Comparison of ENCODE assay signal across 27 cellular contexts in the genomic region with DNA sequence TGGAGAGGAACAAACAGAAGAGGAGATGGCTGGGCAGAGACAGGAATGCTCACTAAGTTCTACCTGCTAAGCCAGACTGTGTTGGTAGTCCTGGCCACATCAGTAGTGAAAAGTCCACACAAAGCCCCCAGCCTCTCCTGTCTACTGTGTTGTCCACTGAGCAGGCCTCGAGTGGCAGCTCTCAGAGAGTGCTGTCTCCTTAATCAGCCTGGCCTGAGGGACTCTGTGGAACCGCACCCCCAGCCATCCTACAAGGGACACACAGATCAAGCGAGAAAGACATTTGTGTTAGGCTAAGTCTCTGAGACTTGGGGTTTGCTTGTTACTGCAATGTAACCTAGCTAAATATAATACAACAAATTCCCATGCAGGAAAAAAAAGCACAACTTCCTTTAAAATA.
DNase-seq lines count a peak whose midpoint lies in the region; ATAC-seq, FAIRE-seq and TF ChIP-seq lines count a peak whose summit lies in the region.
"Had no signal": no experiment of that assay in that cellular context is flagged by ENCODE, and none has a peak within 500 bp of the region (broad histone marks: within the 10 kb centered on the region; RNA-seq: fewer than 3 reads in every experiment).

No MANE protein-coding gene starts in this region.

- H3K27ac ChIP-seq in right atrium auricular region (peak overlapping the region; percentile 62 to 68), gastroesophageal sphincter (peak overlapping the region; percentile 32 to 97 (median 66)), gastrocnemius medialis (peak overlapping the region; percentile 13 to 95 (median 50)), kidney (ENCODE audit: low read depth in 2 of 2, low read length in 2 of 2) (no peak overlapping the region)
- H3K27ac ChIP-seq: BLaER1, KMS-11, SJCRH30 had no signal

- WGBS in gastroesophageal sphincter (ENCODE audit: low coverage in 1 of 2), 2 donors = 60 to 92% methylated on average over 1 to 2 of the region's 3 CpGs

- ATAC-seq in left ventricle myocardium superior = no peak
- ATAC-seq in gastroesophageal sphincter = no peak
- no peak for ATAC-seq in gastrocnemius medialis
- no peak for ATAC-seq in HG03354 (IDR thresholded peaks at IDR 0.05; ENCODE audit: poor library complexity, severe bottlenecking, unreplicated experiment)
- ATAC-seq in HG02763 (IDR thresholded peaks at IDR 0.05; ENCODE audit: unreplicated experiment) = no peak
- ATAC-seq: activated CD8-positive, alpha-beta T cell treated with anti-CD3 and anti-CD28 coated beads, Interleukin-2, amount 10 ng/mL, durations not matched to agents 7 days and 5 days; effector memory CD8-positive, alpha-beta T cell; esophagus mucosa; stimulated activated effector memory CD8-positive, alpha-beta T cell treated with anti-CD3 and anti-CD28 coated beads, Interleukin-12 subunit alpha, Interleukin-12 subunit beta, amount 100 ng/mL, for 72 hours; T-cell had no signal

- no peaks in the 10 kb centered on the region for H3K9me3 ChIP-seq in right atrium auricular region
- no peaks in the 10 kb centered on the region for H3K9me3 ChIP-seq in gastroesophageal sphincter
- no peaks in the 10 kb centered on the region for H3K9me3 ChIP-seq in gastrocnemius medialis
- no peaks in the 10 kb centered on the region for H3K9me3 ChIP-seq in kidney (ENCODE audit: control insufficient read depth in 1 of 2, low read length in 2 of 2)
- H3K9me3 ChIP-seq: BLaER1, Peyer's patch, SJCRH30 had no signal

- no peak for FAIRE-seq in kidney (lab: Jason Lieb, UNC)
- FAIRE-seq: colon, GM12891 had no signal

- no peak for TF ChIP-seq POLR2A in gastroesophageal sphincter (IDR thresholded peaks at IDR 0.05)
- TF ChIP-seq POLR2A in gastrocnemius medialis (IDR thresholded peaks at IDR 0.05) = no peak

- no peak for TF ChIP-seq EP300 in gastroesophageal sphincter (IDR thresholded peaks at IDR 0.05)

- H3K27me3 ChIP-seq in right atrium auricular region (no peaks in the 10 kb centered on the region), gastroesophageal sphincter (no peaks in the 10 kb centered on the region), gastrocnemius medialis (no peaks in the 10 kb centered on the region)
- H3K27me3 ChIP-seq: BLaER1, Peyer's patch, SJCRH30 had no signal

- DNase-seq in right atrium auricular region (ENCODE audit: low spot score) (no peak), left ventricle myocardium superior (no peak), gastrocnemius medialis (no peak), kidney (no peak)
- no peak for DNase-seq in stimulated activated CD4-positive, alpha-beta T cell treated with anti-CD3 and anti-CD28 coated beads, Interleukin-4, amount 100 ng/mL, for 1 hour
- DNase-seq: ACHN; activated CD4-positive, CD25-positive, alpha-beta regulatory T cell treated with anti-CD3 and anti-CD28 coated beads, Interleukin-2, amount 50 U/mL, for 72 hours; activated CD8-positive, alpha-beta T cell treated with anti-CD3 and anti-CD28 coated beads, Interleukin-2, amount 10 ng/mL, durations not matched to agents 7 days and 5 days; activated effector memory CD4-positive, alpha-beta T cell treated with Interleukin-2 at 50 U/mL for 16 hours; activated T-cell treated with anti-CD3 and anti-CD28 coated beads for 4 hours; effector memory CD8-positive, alpha-beta T cell; NCI-H146; NCI-H2171; NCI-H510A treated with DMSO at 0.1 percent for 48 hours; NK-92 treated with Interleukin-12 subunit alpha and Interleukin-12 subunit beta, amount 100 ng/mL, for 24 hours; SJCRH30; T-cell had no signal

- H3K9ac ChIP-seq in kidney (ENCODE audit: low read length in 2 of 2) = no peak overlapping the region
- H3K9ac ChIP-seq: BLaER1, KMS-11 had no signal

- TF ChIP-seq CTCF in right atrium auricular region (IDR thresholded peaks at IDR 0.05) (no peak), gastroesophageal sphincter (IDR thresholded peaks at IDR 0.05) (no peak), gastrocnemius medialis (IDR thresholded peaks at IDR 0.05 in 4 of 5, conservative IDR thresholded peaks at IDR 0.05 in 1 of 5) (no peak), kidney (IDR thresholded peaks at IDR 0.05; ENCODE audit: borderline replicate concordance, extremely low read depth, insufficient read depth) (no peak)

- H3K36me3 ChIP-seq in right atrium auricular region (no peaks in the 10 kb centered on the region), gastroesophageal sphincter (no peaks in the 10 kb centered on the region), gastrocnemius medialis (no peaks in the 10 kb centered on the region), kidney (ENCODE audit: control insufficient read depth in 1 of 2, insufficient read depth in 2 of 2, low read length in 2 of 2) (no peaks in the 10 kb centered on the region)
- H3K36me3 ChIP-seq: Peyer's patch had no signal

- in situ Hi-C loops in gastrocnemius medialis (cut with MboI; ENCODE audit: low sequenced_read_pairs in 4 of 4) = no loop called here

- H3K4me1 ChIP-seq in right atrium auricular region (peaks cover 0 to 91% of the 10 kb centered on the region in 2 donors), gastroesophageal sphincter (peaks cover 14 to 98% (median 55%) of the 10 kb centered on the region in 3 donors), gastrocnemius medialis (peaks cover 90 to 92% of the 10 kb centered on the region in 2 donors), kidney (ENCODE audit: control insufficient read depth in 1 of 2, insufficient read depth in 1 of 2, low read depth in 1 of 2, low read length in 2 of 2) (peaks cover 24 to 31% of the 10 kb centered on the region in 2 donors)

- intact Hi-C loops in left ventricle myocardium superior (cut with micrococcal nuclease) = no loop called here
- intact Hi-C loops in gastrocnemius medialis (cut with DNase I; ENCODE audit: low total_unique reads) = no loop called here
- intact Hi-C loops in kidney (cut with DNase I) = no loop called here

- H3K4me3 ChIP-seq in right atrium auricular region (no peak overlapping the region), gastroesophageal sphincter (no peak overlapping the region), gastrocnemius medialis (no peak overlapping the region), kidney (ENCODE audit: low read length in 2 of 2) (no peak overlapping the region)
- H3K4me3 ChIP-seq: BLaER1, Peyer's patch, SJCRH30 had no signal

Comparison
In these comparisons a context has a peak if more than half of its experiments do, and no peak if none do; other contexts are left out.
1. H3K27ac ChIP-seq: peak in right atrium auricular region (2 of 2), gastroesophageal sphincter (4 of 4) and gastrocnemius medialis (4 of 4); none in kidney (0 of 2).